ENCODE assay signal across 25 cellular contexts in the genomic region with DNA sequence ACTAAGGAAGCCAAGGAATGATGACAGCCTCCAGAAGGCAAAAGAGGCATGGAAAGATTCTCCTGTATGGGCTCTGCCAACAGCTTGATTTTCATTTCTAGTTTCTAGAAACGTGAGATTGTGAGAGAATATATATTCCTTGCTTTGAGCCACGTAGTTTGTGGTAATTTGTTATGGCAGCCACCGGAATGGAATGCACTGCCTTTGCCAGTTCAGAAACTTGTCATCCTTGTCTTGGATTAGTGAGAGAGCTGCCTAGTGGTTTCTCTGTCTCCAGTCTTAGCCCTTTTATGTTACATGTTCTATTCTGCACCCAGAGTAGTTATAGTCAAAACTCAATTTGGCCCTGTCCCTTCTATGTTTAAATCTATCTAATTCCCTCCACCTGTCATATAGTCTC.
DNase-seq lines count a peak whose midpoint lies in the region; ATAC-seq and TF ChIP-seq lines count a peak whose summit lies in the region.
"Had no signal": no experiment of that assay in that cellular context is flagged by ENCODE, and none has a peak within 500 bp of the region (broad histone marks: within the 10 kb centered on the region; RNA-seq: fewer than 3 reads in every experiment).

No MANE protein-coding gene starts in this region.

- H3K9me2 ChIP-seq in GM23338 (ENCODE audit: insufficient read depth): no peaks in the 10 kb centered on the region

- H3K4me2 ChIP-seq in GM23338: no peak overlapping the region

- no peaks in the 10 kb centered on the region for H3K36me3 ChIP-seq in brain microvascular endothelial cell (replicated peaks)
- H3K36me3 ChIP-seq in stomach: no peaks in the 10 kb centered on the region
- H3K36me3 ChIP-seq in GM23338 (ENCODE audit: insufficient read depth): no peaks in the 10 kb centered on the region
- H3K36me3 ChIP-seq: gastroesophageal sphincter, HAP-1, neutrophil, upper lobe of left lung had no signal

- H2AFZ ChIP-seq in GM23338: no peak overlapping the region

- no peak overlapping the region for H3K4me3 Mint-ChIP-seq in GM23338
- H3K4me3 Mint-ChIP-seq: activated CD4-positive, alpha-beta memory T cell treated with anti-CD3 and anti-CD28 coated beads, Interleukin-2, amount 10 ng/mL, durations not matched to agents 7 days and 5 days; activated naive CD4-positive, alpha-beta T cell treated with anti-CD3 and anti-CD28 coated beads, Interleukin-2, amount 50 U/mL, for 24 hours; CD8-positive, alpha-beta memory T cell; central memory CD8-positive, alpha-beta T cell; T-cell; WTC11 had no signal

- no peak for TF ChIP-seq POLR2A in erythroblast (IDR thresholded peaks at IDR 0.05; ENCODE audit: low read length)
- no peak for TF ChIP-seq POLR2A in stomach (IDR thresholded peaks at IDR 0.05)

- no peak for TF ChIP-seq EP300 in stomach (IDR thresholded peaks at IDR 0.05)

- TF ChIP-seq CTCF in brain microvascular endothelial cell (IDR thresholded peaks at IDR 0.05; ENCODE audit: low read depth, low read length, missing control alignments): no peak
- TF ChIP-seq CTCF in stomach (IDR thresholded peaks at IDR 0.05): no peak
- TF ChIP-seq CTCF in GM23338 (conservative IDR thresholded peaks at IDR 0.05; ENCODE audit: low read depth in 2 of 2): no peak

- no peaks in the 10 kb centered on the region for H4K20me1 ChIP-seq in GM23338 (replicated peaks; ENCODE audit: insufficient read depth)

- DNase-seq in AG08396 (ENCODE audit: low spot score) (peak; percentile 46), LHCN-M2 (ENCODE audit: low read depth) (peak; percentile 87), brain microvascular endothelial cell (peak; percentile 53), iris pigment epithelial cell (ENCODE audit: low read depth) (peak; percentile 77), erythroblast (lab: John Stamatoyannopoulos, UW) (no peak), stomach (no peak), GM23338 (ENCODE audit: low spot score) (no peak)
- DNase-seq: activated CD4-positive, alpha-beta memory T cell treated with anti-CD3 and anti-CD28 coated beads, Interleukin-2, amount 10 ng/mL, durations not matched to agents 7 days and 5 days; activated T-cell treated with anti-CD3 and anti-CD28 coated beads, Interleukin-2, amount 50 U/mL, for 1 hour; CD8-positive, alpha-beta memory T cell; KG1; NCI-H1105; NCI-H524 treated with DMSO at 0.1 percent for 48 hours; right cardiac atrium; stimulated activated naive CD4-positive, alpha-beta T cell; T-cell; upper lobe of left lung had no signal

- no peak overlapping the region for H3K27ac Mint-ChIP-seq in GM23338
- H3K27ac Mint-ChIP-seq: activated CD4-positive, alpha-beta memory T cell treated with anti-CD3 and anti-CD28 coated beads, Interleukin-2, amount 10 ng/mL, durations not matched to agents 7 days and 5 days; activated naive CD4-positive, alpha-beta T cell treated with anti-CD3 and anti-CD28 coated beads, Interleukin-2, amount 50 U/mL, for 24 hours; CD8-positive, alpha-beta memory T cell; T-cell; WTC11 had no signal

- H3K79me2 ChIP-seq in GM23338 (replicated peaks; ENCODE audit: insufficient read depth): no peaks in the 10 kb centered on the region

- no peaks in the 10 kb centered on the region for H3K9me3 Mint-ChIP-seq in GM23338
- H3K9me3 Mint-ChIP-seq: activated CD4-positive, alpha-beta memory T cell treated with anti-CD3 and anti-CD28 coated beads, Interleukin-2, amount 10 ng/mL, durations not matched to agents 7 days and 5 days; T-cell; WTC11 had no signal

- H3F3A ChIP-seq in GM23338 (replicated peaks; ENCODE audit: low read depth): no peaks in the 10 kb centered on the region

- no peaks in the 10 kb centered on the region for H3K9me3 ChIP-seq in stomach
- H3K9me3 ChIP-seq: gastroesophageal sphincter, HAP-1, neutrophil, upper lobe of left lung had no signal

- H3K4me3 ChIP-seq in brain microvascular endothelial cell (ENCODE audit: low read depth, low read length) (no peak overlapping the region), stomach (no peak overlapping the region), GM23338 (no peak overlapping the region)
- H3K4me3 ChIP-seq: gastroesophageal sphincter, HAP-1, upper lobe of left lung had no signal

- ATAC-seq in GM19395 (IDR thresholded peaks at IDR 0.05; ENCODE audit: unreplicated experiment): no peak
- ATAC-seq in GM23338: no peak
- ATAC-seq: gastroesophageal sphincter, right cardiac atrium, Right ventricle myocardium inferior, T-cell, WTC11 had no signal

- intact Hi-C loops in stomach (cut with DNase I; ENCODE audit: low total_unique reads): no loop called here

- H3K27ac ChIP-seq in brain microvascular endothelial cell: no peak overlapping the region
- no peak overlapping the region for H3K27ac ChIP-seq in stomach
- H3K27ac ChIP-seq in GM23338 (ENCODE audit: low read depth): no peak overlapping the region
- H3K27ac ChIP-seq: neutrophil, upper lobe of left lung had no signal

- H3K36me3 Mint-ChIP-seq in GM23338 (ENCODE audit: low read depth): no peaks in the 10 kb centered on the region
- H3K36me3 Mint-ChIP-seq: activated naive CD4-positive, alpha-beta T cell treated with anti-CD3 and anti-CD28 coated beads, Interleukin-2, amount 50 U/mL, for 24 hours; CD8-positive, alpha-beta memory T cell; T-cell; WTC11 had no signal

- in situ Hi-C loops in brain microvascular endothelial cell (cut with HindIII; ENCODE audit: low pct_ligation_motif_present, low sequenced_read_pairs): no loop called here

- H3K4me1 Mint-ChIP-seq in GM23338: no peaks in the 10 kb centered on the region; the same call in 1 of the 3 replicates
- H3K4me1 Mint-ChIP-seq: activated CD4-positive, alpha-beta memory T cell treated with anti-CD3 and anti-CD28 coated beads, Interleukin-2, amount 10 ng/mL, durations not matched to agents 7 days and 5 days; activated naive CD4-positive, alpha-beta T cell treated with anti-CD3 and anti-CD28 coated beads, Interleukin-2, amount 50 U/mL, for 24 hours; CD8-positive, alpha-beta memory T cell; central memory CD8-positive, alpha-beta T cell; T-cell; WTC11 had no signal

- H3K27me3 ChIP-seq in brain microvascular endothelial cell (replicated peaks): no peaks in the 10 kb centered on the region
- H3K27me3 ChIP-seq in stomach: no peaks in the 10 kb centered on the region
- no peaks in the 10 kb centered on the region; the same call in 1 of the 2 replicates for H3K27me3 ChIP-seq in GM23338 (ENCODE audit: insufficient read depth)
- H3K27me3 ChIP-seq: gastroesophageal sphincter, neutrophil, upper lobe of left lung had no signal

- no peaks in the 10 kb centered on the region for H3K27me3 Mint-ChIP-seq in GM23338 (ENCODE audit: insufficient read depth, low read depth, poor library complexity)
- H3K27me3 Mint-ChIP-seq: activated CD4-positive, alpha-beta memory T cell treated with anti-CD3 and anti-CD28 coated beads, Interleukin-2, amount 10 ng/mL, durations not matched to agents 7 days and 5 days had no signal

- H3K4me1 ChIP-seq in stomach (no peaks in the 10 kb centered on the region), GM23338 (ENCODE audit: insufficient read depth) (no peaks in the 10 kb centered on the region)
- H3K4me1 ChIP-seq: HAP-1, upper lobe of left lung had no signal

- WGBS in stomach, 5 donors: 53 to 77% (median 68%) methylated on average over 3 of the region's 3 CpGs

TF ChIP-seq in GM23338, 12 proteins besides CTCF, POLR2A, EP300 and RAD21 (continues in another document):
- no peak for TF ChIP-seq STAT1 (IDR thresholded peaks at IDR 0.05; ENCODE audit: unreplicated experiment)
- no peak for TF ChIP-seq ZNF331 (CRISPR knock-in tag; IDR thresholded peaks at IDR 0.05; ENCODE audit: low read depth)
- TF ChIP-seq JUNB (IDR thresholded peaks at IDR 0.05; ENCODE audit: unreplicated experiment): no peak
- no peak for TF ChIP-seq EZH2 (IDR thresholded peaks at IDR 0.05; ENCODE audit: low read depth, unreplicated experiment)
- no peak for TF ChIP-seq ZNF114 (CRISPR knock-in tag; IDR thresholded peaks at IDR 0.05)

Comparison
In these comparisons a context has a peak if more than half of its experiments do, and no peak if none do; other contexts are left out.
1. DNase-seq: peak in AG08396 (single experiment), LHCN-M2 (single experiment), brain microvascular endothelial cell (single experiment) and iris pigment epithelial cell (single experiment); none in erythroblast (0 of 2), stomach (single experiment) and GM23338 (single experiment).